10 cellular contexts compared by ENCODE assay signal in the genomic region with DNA sequence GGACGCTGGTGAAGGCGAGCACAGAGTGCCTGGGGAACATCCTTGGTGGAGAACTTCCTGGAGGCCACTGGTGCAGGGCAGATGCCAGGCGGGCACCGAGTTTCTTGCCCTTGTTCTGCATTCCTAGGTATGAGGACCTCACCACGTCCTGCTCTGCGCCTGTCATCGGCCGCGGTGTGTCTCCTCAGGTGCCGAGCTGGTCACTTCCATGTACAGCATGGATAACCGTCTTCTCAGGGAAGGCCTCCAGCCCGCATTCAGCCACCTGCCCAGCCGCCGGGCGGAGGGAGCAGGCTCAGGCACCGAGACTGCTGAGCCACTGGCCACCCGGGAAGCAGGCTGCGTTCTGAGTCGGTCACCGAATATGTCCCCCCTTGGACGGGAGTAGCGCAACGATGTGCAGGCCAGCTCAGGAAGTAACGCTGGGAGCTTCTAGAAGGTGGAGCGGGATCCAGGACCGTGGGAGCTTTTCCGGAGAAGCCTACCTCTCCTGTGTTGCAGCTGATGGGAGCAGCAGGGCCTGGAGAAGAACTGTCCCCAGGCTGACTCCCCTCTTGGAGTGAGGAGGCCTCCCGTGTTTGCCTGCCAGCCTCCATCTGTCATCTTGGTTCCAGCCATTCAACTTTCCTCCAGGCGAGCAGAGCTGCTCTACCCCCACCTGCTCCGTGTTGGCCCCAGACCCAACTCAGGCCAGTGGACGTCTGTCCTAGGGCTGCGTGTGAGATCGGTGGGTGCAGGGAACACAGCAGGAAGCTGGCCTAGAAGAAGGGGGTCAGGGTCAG. TPM values are rescaled to one million over a fixed set of nuclear protein-coding genes. Genes with fewer than 3 reads are reported as not detected.
DNase-seq lines count a peak whose midpoint lies in the region; ATAC-seq, FAIRE-seq and TF ChIP-seq lines count a peak whose summit lies in the region.
"Had no signal": no experiment of that assay in that cellular context is flagged by ENCODE, and none has a peak within 500 bp of the region (broad histone marks: within the 10 kb centered on the region; RNA-seq: fewer than 3 reads in every experiment).

No MANE protein-coding gene starts in this region.

- peak; percentile 50 for DNase-seq in NCI-H82 (lab: John Stamatoyannopoulos, UW)
- DNase-seq in NCI-H82 treated with DMSO at 0.1 percent for 48 hours (lab: John Stamatoyannopoulos, UW; ENCODE audit: unreplicated experiment), result no peak
- DNase-seq in DND-41, result no peak
- DNase-seq in central memory CD8-positive, alpha-beta T cell (ENCODE audit: low spot score in 2 of 2), result no peak
- no peak for DNase-seq in nephron progenitor cell
- DNase-seq in D721Med (ENCODE audit: insufficient read length, low spot score), result no peak
- DNase-seq in posterior vena cava (ENCODE audit: low spot score), result no peak
- no peak for DNase-seq in A673 (ENCODE audit: low spot score)
- DNase-seq: occipital lobe; stimulated activated CD4-positive, alpha-beta T cell treated with anti-CD3 and anti-CD28 coated beads, Interleukin-4, amount 100 ng/mL, for 1 hour had no signal

- H3K79me2 ChIP-seq in DND-41 (ENCODE audit: insufficient read depth, low read length), result no peaks in the 10 kb centered on the region

- H4K20me1 ChIP-seq in DND-41 (ENCODE audit: insufficient read depth, low read length), result peaks cover 3% of the 10 kb centered on the region; the same call in 1 of the 2 replicates

- no peak for ATAC-seq in DND-41 (ENCODE audit: insufficient read depth, low read depth)
- no peak for ATAC-seq in central memory CD8-positive, alpha-beta T cell (replicated peaks; ENCODE audit: extremely low read depth, poor library complexity, severe bottlenecking)

- H3K4me2 ChIP-seq in DND-41 (ENCODE audit: insufficient read depth, low read length), result 0 out of 2 replicates have a peak overlapping the region, but pooled peaks have one; percentile 96

- peak overlapping the region; percentile 80 for H3K4me3 Mint-ChIP-seq in central memory CD8-positive, alpha-beta T cell
- peak overlapping the region; percentile 93 for H3K4me3 Mint-ChIP-seq in nephron progenitor cell

- H3K9me3 Mint-ChIP-seq in central memory CD8-positive, alpha-beta T cell, result no peaks in the 10 kb centered on the region
- no peaks in the 10 kb centered on the region for H3K9me3 Mint-ChIP-seq in nephron progenitor cell

- no peaks in the 10 kb centered on the region for H3K36me3 ChIP-seq in DND-41 (ENCODE audit: insufficient read depth, low read length)
- H3K36me3 ChIP-seq in A673 (ENCODE audit: insufficient read depth, low read length, poor library complexity, severe bottlenecking), result no peaks in the 10 kb centered on the region

- peaks cover 2% of the 10 kb centered on the region for H3K36me3 Mint-ChIP-seq in central memory CD8-positive, alpha-beta T cell (ENCODE audit: insufficient read depth)
- H3K36me3 Mint-ChIP-seq in nephron progenitor cell (ENCODE audit: low read depth), result peaks cover 5% of the 10 kb centered on the region

- POLR2A ChIA-PET in A673 (lab: Charles Lee; ENCODE audit: low non-redundant PET), result no interaction called here

- H3K27ac ChIP-seq in DND-41 (ENCODE audit: low read length) (no peak overlapping the region), A673 (ENCODE audit: low read depth, low read length, poor library complexity, severe bottlenecking) (no peak overlapping the region)

- H3K4me1 ChIP-seq in DND-41 (ENCODE audit: insufficient read depth, low read length) (peaks cover 23% of the 10 kb centered on the region), A673 (ENCODE audit: insufficient read depth, low read length, poor library complexity, severe bottlenecking) (peaks cover 29% of the 10 kb centered on the region)

- no peak for TF ChIP-seq CTCF in DND-41 (IDR thresholded peaks at IDR 0.05; ENCODE audit: borderline replicate concordance, extremely low read depth, low read length, poor library complexity, severe bottlenecking)
- TF ChIP-seq CTCF in nephron progenitor cell (IDR thresholded peaks at IDR 0.05), result no peak
- no peak for TF ChIP-seq CTCF in D721Med (IDR thresholded peaks at IDR 0.05; ENCODE audit: insufficient read depth, missing control alignments)
- TF ChIP-seq CTCF in A673 (conservative IDR thresholded peaks at IDR 0.05; ENCODE audit: low read depth, low read length), result no peak

- peaks cover 17% of the 10 kb centered on the region for H3K4me1 Mint-ChIP-seq in central memory CD8-positive, alpha-beta T cell
- peaks cover 62% of the 10 kb centered on the region for H3K4me1 Mint-ChIP-seq in nephron progenitor cell

- no peak overlapping the region for H3K27ac Mint-ChIP-seq in central memory CD8-positive, alpha-beta T cell (ENCODE audit: low read depth)
- no peak overlapping the region for H3K27ac Mint-ChIP-seq in nephron progenitor cell

- peaks cover 33% of the 10 kb centered on the region for H3K27me3 Mint-ChIP-seq in central memory CD8-positive, alpha-beta T cell
- H3K27me3 Mint-ChIP-seq in nephron progenitor cell (ENCODE audit: low read depth, poor library complexity), result peaks cover 9% of the 10 kb centered on the region

- no peak overlapping the region for H3K9ac ChIP-seq in DND-41 (ENCODE audit: low read depth, low read length)

- H3K9me3 ChIP-seq in DND-41 (ENCODE audit: insufficient read depth, low read length, severe bottlenecking) (no peaks in the 10 kb centered on the region), A673 (ENCODE audit: low read depth, low read length, poor library complexity, severe bottlenecking) (no peaks in the 10 kb centered on the region)

- CTCF ChIA-PET in A673 (lab: Charles Lee), result no interaction called here

- BruUV-seq in A673 (replicated peaks; lab: Mats Ljungman, UMichigan), result no TSS peak

- no peak overlapping the region for H2AFZ ChIP-seq in DND-41 (ENCODE audit: low read depth, low read length)

- H3K27me3 ChIP-seq in DND-41 (ENCODE audit: insufficient read depth, low read length, poor library complexity) (peaks cover 2% of the 10 kb centered on the region), A673 (replicated peaks; ENCODE audit: insufficient read depth, low read depth, low read length, poor library complexity) (no peaks in the 10 kb centered on the region)

- H3K4me3 ChIP-seq in DND-41 (ENCODE audit: low read depth in 1 of 2, low read length in 2 of 2), result no peak overlapping the region
- no peak overlapping the region for H3K4me3 ChIP-seq in A673 (ENCODE audit: low read depth, low read length, poor library complexity, severe bottlenecking)

- intact Hi-C loops in posterior vena cava (cut with DNase I) (loop anchor here in 1 of 2 donors (5.0 kb wide), 1 partner anchor 1804 kb away; no protein-coding TSS in a partner anchor), A673 (cut with micrococcal nuclease; ENCODE audit: unreplicated experiment) (no loop called here)

- FAIRE-seq in D721Med (lab: Jason Lieb, UNC), result no peak

RNA-seq across cellular contexts. Expression of a gene that starts 2.1 kb away (rescaled TPM):
- 10 to 100 TPM; 18.2 to 30.5 TPM for total RNA-seq in posterior vena cava
- 51.6 and 54.9 TPM in 2 replicates for total RNA-seq in A673 (2021)

RNA-seq across cellular contexts. Expression of a gene that starts 41.2 kb away (rescaled TPM):
- total RNA-seq in posterior vena cava (10 to 100 TPM; 23.7 to 25.9 TPM), A673 (2021) (18.7 and 21.3 TPM in 2 replicates)
